Comparison of ENCODE assay signal across 8 cellular contexts in genomic region chr6:26126394-26127221, GRCh38. TPM values are rescaled to one million over a fixed set of nuclear protein-coding genes. Genes with fewer than 3 reads are reported as not detected.
DNase-seq lines count a peak whose midpoint lies in the region; ATAC-seq and TF ChIP-seq lines count a peak whose summit lies in the region.

No MANE protein-coding gene starts in this region.

- no peak for ATAC-seq in activated CD4-positive, alpha-beta T cell treated with anti-CD3 and anti-CD28 coated beads for 36 hours
- no peak for ATAC-seq in GM18907 (IDR thresholded peaks at IDR 0.05; ENCODE audit: unreplicated experiment)

- no peak for DNase-seq in activated CD4-positive, alpha-beta T cell treated with anti-CD3 and anti-CD28 coated beads for 36 hours
- no peak for DNase-seq in activated CD4-positive, alpha-beta T cell treated with anti-CD3 and anti-CD28 coated beads, Interleukin-2, amount 50 U/mL, for 1 hour
- DNase-seq in activated CD4-positive, alpha-beta memory T cell treated with anti-CD3 and anti-CD28 coated beads for 36 hours: no peak
- no peak for DNase-seq in GM10248 (ENCODE audit: extremely low spot score)
- no peak for DNase-seq in OCI-M2 (lab: John Stamatoyannopoulos, UW; ENCODE audit: unreplicated experiment)

- POLR2A ChIA-PET in activated CD4-positive, alpha-beta T cell treated with anti-CD3 and anti-CD28 coated beads for 36 hours (lab: Charles Lee): interaction anchor here (0.6 to 7.0 kb wide), 14 partner anchors 22 to 174 kb away, joined by 3 to 542 read pairs (median 6); a partner anchor contains a TSS
- POLR2A ChIA-PET in activated CD4-positive, alpha-beta memory T cell treated with anti-CD3 and anti-CD28 coated beads for 36 hours (lab: Charles Lee): interaction anchor here (0.7 to 6.4 kb wide), 18 partner anchors 9 to 124 kb away, joined by 3 to 863 read pairs (median 30); a partner anchor contains a TSS
- POLR2A ChIA-PET in GM10248 (lab: Yijun Ruan, JAX): interaction anchor here (0.6 to 5.2 kb wide), 7 partner anchors 22 to 1743 kb away, joined by 3 to 211 read pairs (median 4); a partner anchor contains a TSS

- no peaks in the 10 kb centered on the region for H3K27me3 ChIP-seq in stomach smooth muscle (ENCODE audit: control insufficient read depth in 1 of 2, insufficient read depth in 2 of 2, low read length in 2 of 2)

- H3K27me3 Mint-ChIP-seq in activated CD4-positive, alpha-beta T cell treated with anti-CD3 and anti-CD28 coated beads for 36 hours: peaks cover 3% of the 10 kb centered on the region
- H3K27me3 Mint-ChIP-seq in activated CD4-positive, alpha-beta memory T cell treated with anti-CD3 and anti-CD28 coated beads for 36 hours: peaks cover 8% of the 10 kb centered on the region

- H3K4me3 ChIP-seq in iPS-18c (ENCODE audit: insufficient read depth, low read depth, low read length) (peak overlapping the region; percentile 73), stomach smooth muscle (ENCODE audit: low read length in 2 of 2) (peak overlapping the region; percentile 74 to 96)

- CTCF ChIA-PET in activated CD4-positive, alpha-beta T cell treated with anti-CD3 and anti-CD28 coated beads for 36 hours (lab: Charles Lee): interaction anchor here (2.1 to 2.3 kb wide), 2 partner anchors 9 to 29 kb away, joined by 13 to 14 read pairs; a partner anchor contains a TSS
- CTCF ChIA-PET in activated CD4-positive, alpha-beta memory T cell treated with anti-CD3 and anti-CD28 coated beads for 36 hours (lab: Charles Lee): interaction anchor here (0.5 to 2.0 kb wide), 8 partner anchors 22 to 64 kb away, joined by 3 to 11 read pairs (median 3); a partner anchor contains a TSS
- CTCF ChIA-PET in GM10248 (lab: Yijun Ruan, JAX): interaction anchor here (1.0 to 4.3 kb wide), 5 partner anchors 21 to 377 kb away, joined by 3 to 28 read pairs (median 3); a partner anchor contains a TSS

- peaks cover 9% of the 10 kb centered on the region for H3K4me1 ChIP-seq in stomach smooth muscle (ENCODE audit: control insufficient read depth, insufficient read depth, low read length)

- H3K36me3 Mint-ChIP-seq in activated CD4-positive, alpha-beta T cell treated with anti-CD3 and anti-CD28 coated beads for 36 hours (ENCODE audit: low read depth): peaks cover 40% of the 10 kb centered on the region
- H3K36me3 Mint-ChIP-seq in activated CD4-positive, alpha-beta memory T cell treated with anti-CD3 and anti-CD28 coated beads for 36 hours: peaks cover 30% of the 10 kb centered on the region

- peaks cover 44% of the 10 kb centered on the region for H3K4me1 Mint-ChIP-seq in activated CD4-positive, alpha-beta T cell treated with anti-CD3 and anti-CD28 coated beads for 36 hours
- peaks cover 46% of the 10 kb centered on the region for H3K4me1 Mint-ChIP-seq in activated CD4-positive, alpha-beta memory T cell treated with anti-CD3 and anti-CD28 coated beads for 36 hours (ENCODE audit: low read depth)

- H3K27ac Mint-ChIP-seq in activated CD4-positive, alpha-beta T cell treated with anti-CD3 and anti-CD28 coated beads for 36 hours: peak overlapping the region; percentile 100
- H3K27ac Mint-ChIP-seq in activated CD4-positive, alpha-beta memory T cell treated with anti-CD3 and anti-CD28 coated beads for 36 hours: peak overlapping the region; percentile 100

- peak overlapping the region; percentile 82 for H3K4me3 Mint-ChIP-seq in activated CD4-positive, alpha-beta T cell treated with anti-CD3 and anti-CD28 coated beads for 36 hours
- peak overlapping the region; percentile 95 for H3K4me3 Mint-ChIP-seq in activated CD4-positive, alpha-beta memory T cell treated with anti-CD3 and anti-CD28 coated beads for 36 hours

- TF ChIP-seq CTCF in GM10248 (IDR thresholded peaks at IDR 0.05; ENCODE audit: control extremely low read depth, extremely low read depth, low read depth, missing control alignments): no peak

- peak overlapping the region; percentile 88 to 89 for H3K9ac ChIP-seq in stomach smooth muscle (ENCODE audit: low read length in 2 of 2)

- H3K36me3 ChIP-seq in stomach smooth muscle (ENCODE audit: control insufficient read depth in 2 of 2, insufficient read depth in 2 of 2, low read length in 2 of 2): peaks cover 6 to 9% of the 10 kb centered on the region in 2 donors

- H3K9me3 ChIP-seq in iPS-18c (ENCODE audit: control insufficient read depth, insufficient read depth, low read length) (no peaks in the 10 kb centered on the region), stomach smooth muscle (ENCODE audit: control insufficient read depth in 2 of 2, low read length in 2 of 2) (no peaks in the 10 kb centered on the region)

- peak overlapping the region; percentile 98 for H3K27ac ChIP-seq in stomach smooth muscle (ENCODE audit: low read length)

- intact Hi-C loops in activated CD4-positive, alpha-beta T cell treated with anti-CD3 and anti-CD28 coated beads for 36 hours (cut with DNase I, micrococcal nuclease): no loop called here
- intact Hi-C loops in activated CD4-positive, alpha-beta memory T cell treated with anti-CD3 and anti-CD28 coated beads for 36 hours (cut with micrococcal nuclease): loop anchor here (10.0 kb wide), 1 partner anchor 1708 kb away; a partner anchor contains a TSS

- no peaks in the 10 kb centered on the region for H3K9me3 Mint-ChIP-seq in activated CD4-positive, alpha-beta T cell treated with anti-CD3 and anti-CD28 coated beads for 36 hours (ENCODE audit: low read depth)
- peaks cover 4% of the 10 kb centered on the region for H3K9me3 Mint-ChIP-seq in activated CD4-positive, alpha-beta memory T cell treated with anti-CD3 and anti-CD28 coated beads for 36 hours

RNA-seq across cellular contexts. Expression of gene HFE, which starts 39.4 kb away (rescaled TPM):
- 1 to 10 TPM; 1.1 to 1.4 TPM for total RNA-seq in activated CD4-positive, alpha-beta T cell treated with anti-CD3 and anti-CD28 coated beads for 36 hours
- 1 to 10 TPM; 1.0 to 1.4 TPM for total RNA-seq in activated CD4-positive, alpha-beta memory T cell treated with anti-CD3 and anti-CD28 coated beads for 36 hours
